8 cellular contexts compared by ENCODE assay signal in the genomic region with DNA sequence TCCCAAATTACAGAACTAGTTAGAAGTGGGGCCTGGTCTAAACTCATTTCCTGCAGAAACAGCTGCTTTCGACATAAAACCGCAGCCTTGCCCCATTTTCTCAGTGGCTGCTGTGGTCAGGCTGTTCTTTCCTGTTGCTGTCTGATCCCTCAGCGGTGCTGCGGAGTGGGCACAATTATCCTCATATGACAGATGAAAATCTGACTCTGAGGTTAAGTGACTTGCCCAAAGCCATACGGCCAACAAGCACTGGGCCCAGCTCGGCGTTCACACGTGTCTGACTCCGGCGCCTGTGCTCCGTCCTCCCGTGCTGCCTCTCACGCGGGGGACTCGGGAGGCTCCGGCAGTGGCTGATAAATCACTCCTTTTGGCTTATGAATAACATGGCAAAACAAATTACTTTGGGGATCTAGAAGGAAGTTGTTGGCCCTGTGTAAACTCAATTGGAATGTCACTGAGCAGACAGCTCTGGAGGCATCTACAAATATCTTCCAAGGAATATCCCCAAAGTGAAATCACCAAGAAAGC.
DNase-seq lines count a peak whose midpoint lies in the region; ATAC-seq, FAIRE-seq and TF ChIP-seq lines count a peak whose summit lies in the region.

No MANE protein-coding gene starts in this region.

- H3K27ac Mint-ChIP-seq in CD8-positive, alpha-beta T cell: peak overlapping the region; percentile 94

- H3K9ac ChIP-seq in adipocyte (ENCODE audit: low read length) (peak overlapping the region; percentile 42), mesenchymal stem cell (ENCODE audit: low read length) (peak overlapping the region; percentile 58)

- H2BK120ac ChIP-seq in mesenchymal stem cell (ENCODE audit: low read depth, low read length): no peak overlapping the region

- H3K18ac ChIP-seq in mesenchymal stem cell (ENCODE audit: low read depth in 1 of 2, low read length in 2 of 2): no peak overlapping the region

- no peaks in the 10 kb centered on the region for H3K9me3 Mint-ChIP-seq in CD8-positive, alpha-beta T cell

- peak overlapping the region; percentile 71 for H3K4me3 Mint-ChIP-seq in CD8-positive, alpha-beta T cell

- H4K91ac ChIP-seq in mesenchymal stem cell (ENCODE audit: low read length): no peak overlapping the region

- H3K9me3 ChIP-seq in CD8-positive, alpha-beta T cell (ENCODE audit: low read length): no peaks in the 10 kb centered on the region
- H3K9me3 ChIP-seq in adipocyte (ENCODE audit: control insufficient read depth, low read length) (no peaks in the 10 kb centered on the region), mesenchymal stem cell (ENCODE audit: control insufficient read depth, low read length) (no peaks in the 10 kb centered on the region)

- no peak overlapping the region for H2AK5ac ChIP-seq in mesenchymal stem cell (ENCODE audit: low read length, severe bottlenecking)

- 82% methylated on average over 16 of the region's 16 CpGs for WGBS in mesenchymal stem cell

- no peaks in the 10 kb centered on the region for H3K27me3 ChIP-seq in CD8-positive, alpha-beta T cell (ENCODE audit: insufficient read depth, low read length)
- H3K27me3 ChIP-seq in adipocyte (replicated peaks; ENCODE audit: control insufficient read depth, insufficient read depth, low read length) (no peaks in the 10 kb centered on the region), mesenchymal stem cell (ENCODE audit: control insufficient read depth in 1 of 2, insufficient read depth in 1 of 2, low read length in 2 of 2) (no peaks in the 10 kb centered on the region)

- peak; percentile 73 for ATAC-seq in CD8-positive, alpha-beta T cell
- peak; percentile 65 for ATAC-seq in HG02981 (IDR thresholded peaks at IDR 0.05; ENCODE audit: unreplicated experiment)

- no peak for TF ChIP-seq CTCF in CD8-positive, alpha-beta T cell (IDR thresholded peaks at IDR 0.05)
- no peak for TF ChIP-seq CTCF in D721Med (IDR thresholded peaks at IDR 0.05; ENCODE audit: insufficient read depth, missing control alignments)

- peak; percentile 56 to 86 (median 70) for DNase-seq in CD8-positive, alpha-beta T cell
- DNase-seq in T-helper 2 cell: peak; percentile 20 to 98 (median 52)
- DNase-seq in adipocyte (ENCODE audit: low read depth): peak; percentile 76
- peak; percentile 73 for DNase-seq in mesenchymal stem cell
- peak; percentile 33 to 63 for DNase-seq in stimulated activated CD8-positive, alpha-beta memory T cell treated with anti-CD3 and anti-CD28 coated beads, Interleukin-4, amount 100 ng/mL, for 4 hours (ENCODE audit: low read depth in 2 of 2, low spot score in 1 of 2)
- DNase-seq in NCI-H446 (lab: John Stamatoyannopoulos, UW): no peak
- DNase-seq in D721Med (ENCODE audit: insufficient read length, low spot score): no peak

- no peak overlapping the region for H4K8ac ChIP-seq in mesenchymal stem cell (ENCODE audit: low read length)

- peak overlapping the region; percentile 40 for H3K4me3 ChIP-seq in CD8-positive, alpha-beta T cell (ENCODE audit: low read depth, low read length)
- H3K4me3 ChIP-seq in adipocyte (ENCODE audit: low read length) (peak overlapping the region; percentile 51), mesenchymal stem cell (ENCODE audit: insufficient read depth in 1 of 2, low read depth in 1 of 2, low read length in 2 of 2) (peak overlapping the region in 1 of 2 experiments; percentile 58)

- H3K27ac ChIP-seq in CD8-positive, alpha-beta T cell (ENCODE audit: low read depth, low read length): peak overlapping the region; percentile 46
- peak overlapping the region; percentile 12 for H3K27ac ChIP-seq in mesenchymal stem cell (ENCODE audit: low read length, poor library complexity, severe bottlenecking)

- H3K23ac ChIP-seq in mesenchymal stem cell (ENCODE audit: low read length in 2 of 2): no peak overlapping the region

- POLR2A ChIA-PET in CD8-positive, alpha-beta T cell (lab: Charles Lee): interaction anchor here (0.6 to 2.4 kb wide), 6 partner anchors 11 to 1276 kb away, joined by 4 to 10 read pairs (median 4); a partner anchor contains a TSS

- H3K4me2 ChIP-seq in mesenchymal stem cell (ENCODE audit: low read length, poor library complexity, severe bottlenecking): no peak overlapping the region

- H3K4me1 Mint-ChIP-seq in CD8-positive, alpha-beta T cell (ENCODE audit: low read depth): peaks cover 94% of the 10 kb centered on the region

- no peaks in the 10 kb centered on the region for H3K36me3 ChIP-seq in CD8-positive, alpha-beta T cell (ENCODE audit: insufficient read depth, low read length)
- no peaks in the 10 kb centered on the region for H3K36me3 ChIP-seq in adipocyte (ENCODE audit: control insufficient read depth, insufficient read depth, low read length, severe bottlenecking)
- peaks cover 0 to 4% of the 10 kb centered on the region in 2 experiments for H3K36me3 ChIP-seq in mesenchymal stem cell (ENCODE audit: control insufficient read depth in 1 of 2, insufficient read depth in 2 of 2, low read depth in 1 of 2, low read length in 2 of 2)

- peaks cover 8% of the 10 kb centered on the region for H3K36me3 Mint-ChIP-seq in CD8-positive, alpha-beta T cell

- no peak overlapping the region for H2AFZ ChIP-seq in mesenchymal stem cell (ENCODE audit: low read depth, low read length)

- CTCF ChIA-PET in CD8-positive, alpha-beta T cell (lab: Charles Lee): interaction anchor here (0.8 to 7.6 kb wide), 12 partner anchors 10 to 169 kb away, joined by 3 to 57 read pairs (median 4); no protein-coding TSS in a partner anchor

- no peaks in the 10 kb centered on the region for H3K79me1 ChIP-seq in mesenchymal stem cell (replicated peaks; ENCODE audit: low read length, poor library complexity, severe bottlenecking)

- H3K4ac ChIP-seq in mesenchymal stem cell (ENCODE audit: low read depth in 1 of 2, low read length in 2 of 2): no peak overlapping the region

- no peak overlapping the region for H2BK12ac ChIP-seq in mesenchymal stem cell (ENCODE audit: low read length in 2 of 2)

- intact Hi-C loops in CD8-positive, alpha-beta T cell (cut with DNase I, micrococcal nuclease): loop anchor here (1.0 to 5.0 kb wide), 4 partner anchors 20 to 144 kb away; a partner anchor contains a TSS

- no peak overlapping the region for H2BK15ac ChIP-seq in mesenchymal stem cell (ENCODE audit: low read depth, poor library complexity, severe bottlenecking)

- no peak overlapping the region for H2BK5ac ChIP-seq in mesenchymal stem cell (ENCODE audit: low read depth, low read length, poor library complexity, severe bottlenecking)

- no peaks in the 10 kb centered on the region for H3K27me3 Mint-ChIP-seq in CD8-positive, alpha-beta T cell (ENCODE audit: low read depth)

- no peak for FAIRE-seq in D721Med (lab: Jason Lieb, UNC)

- peaks cover 59% of the 10 kb centered on the region for H3K4me1 ChIP-seq in CD8-positive, alpha-beta T cell (ENCODE audit: insufficient read depth, low read length)
- peaks cover 55% of the 10 kb centered on the region for H3K4me1 ChIP-seq in adipocyte (ENCODE audit: control insufficient read depth, insufficient read depth, low read length)
- H3K4me1 ChIP-seq in mesenchymal stem cell (ENCODE audit: control insufficient read depth, insufficient read depth, low read depth, low read length): peaks cover 19% of the 10 kb centered on the region

- no peak overlapping the region for H3K14ac ChIP-seq in mesenchymal stem cell (ENCODE audit: low read length in 2 of 2)

Comparison
In these comparisons a context has a peak if more than half of its experiments do, and no peak if none do; other contexts are left out.
1. DNase-seq: peak in CD8-positive, alpha-beta T cell (7 of 7), T-helper 2 cell (5 of 5), adipocyte (single experiment), mesenchymal stem cell (single experiment) and stimulated activated CD8-positive, alpha-beta memory T cell treated with anti-CD3 and anti-CD28 coated beads, Interleukin-4, amount 100 ng/mL, for 4 hours (2 of 2); none in NCI-H446 (0 of 2) and D721Med (single experiment).